ENCODE assay signal across 14 cellular contexts in the genomic region with DNA sequence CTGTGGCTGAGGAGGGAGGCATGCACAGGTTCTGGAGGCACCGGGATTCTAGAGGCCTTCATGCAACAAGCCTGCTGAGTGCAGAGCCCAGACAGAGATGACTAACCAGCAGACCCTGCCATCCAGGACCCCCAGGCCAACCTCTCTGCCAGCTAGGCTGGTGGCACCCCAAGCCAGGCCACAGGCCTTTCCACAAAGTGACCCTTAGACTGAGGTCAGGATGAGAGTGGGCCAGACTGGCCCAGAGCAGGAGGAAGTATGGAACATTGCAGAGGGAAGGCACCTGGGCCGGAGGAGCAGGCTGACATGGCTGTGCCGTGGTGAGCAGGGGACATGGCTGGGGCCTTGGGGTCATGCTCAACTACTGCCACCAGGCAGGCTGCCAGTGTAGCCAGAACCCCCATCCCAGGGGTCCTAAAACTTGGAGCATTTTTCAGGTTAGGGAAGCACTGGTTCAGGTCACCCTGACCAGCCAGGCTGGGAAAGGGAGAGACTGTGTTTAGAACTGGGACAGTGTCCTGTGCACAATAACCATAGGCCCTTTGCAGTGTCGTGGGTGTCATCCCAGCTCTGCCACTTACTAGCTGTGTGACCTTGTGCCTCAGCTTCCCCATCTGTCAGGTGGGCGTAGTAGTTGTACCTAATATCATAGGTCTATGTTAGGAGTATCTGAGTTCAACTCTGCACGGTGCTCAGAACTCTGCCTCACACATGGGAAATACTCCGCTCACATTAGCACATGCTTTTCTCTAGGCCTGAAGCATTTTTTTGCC. TPM values are rescaled to one million over a fixed set of nuclear protein-coding genes. Genes with fewer than 3 reads are reported as not detected.
A peak's percentile ranks its signal among the peaks of the same experiment; 100 is the strongest.
DNase-seq lines count a peak whose midpoint lies in the region; ATAC-seq, FAIRE-seq and TF ChIP-seq lines count a peak whose summit lies in the region.
"Had no signal": no experiment of that assay in that cellular context is flagged by ENCODE, and none has a peak within 500 bp of the region (broad histone marks: within the 10 kb centered on the region; RNA-seq: fewer than 3 reads in every experiment).

No MANE protein-coding gene starts in this region.

- ATAC-seq in activated CD8-positive, alpha-beta memory T cell treated with anti-CD3 and anti-CD28 coated beads, Interleukin-2, amount 10 ng/mL, durations not matched to agents 7 days and 5 days = peak; percentile 1
- ATAC-seq in GM19455 (IDR thresholded peaks at IDR 0.05; ENCODE audit: unreplicated experiment) = no peak

- peaks cover 85% of the 10 kb centered on the region for H4K20me1 ChIP-seq in astrocyte (ENCODE audit: insufficient read depth, low read length)
- H4K20me1 ChIP-seq in osteoblast (ENCODE audit: insufficient read depth, low read length) = peaks cover 48% of the 10 kb centered on the region

- intact Hi-C loops in adrenal gland (cut with DNase I) = no loop called here

- H3K27ac ChIP-seq in astrocyte (ENCODE audit: low read depth, low read length) (no peak overlapping the region), osteoblast (ENCODE audit: low read depth, low read length) (no peak overlapping the region), adrenal gland (no peak overlapping the region)
- H3K27ac ChIP-seq: coronary artery, esophagus muscularis mucosa, tibial artery had no signal

- H3K9me3 ChIP-seq in astrocyte (ENCODE audit: insufficient read depth, low read depth, low read length) = no peaks in the 10 kb centered on the region
- no peaks in the 10 kb centered on the region for H3K9me3 ChIP-seq in osteoblast (ENCODE audit: low read depth, low read length)
- no peaks in the 10 kb centered on the region for H3K9me3 ChIP-seq in adrenal gland (replicated peaks in 1 of 3)
- H3K9me3 ChIP-seq: esophagus muscularis mucosa, tibial artery had no signal

- peaks cover 63% of the 10 kb centered on the region for H3K79me2 ChIP-seq in astrocyte (ENCODE audit: insufficient read depth, low read length)
- peaks cover 95% of the 10 kb centered on the region for H3K79me2 ChIP-seq in osteoblast (ENCODE audit: insufficient read depth, low read length)

- no peak overlapping the region for H2AFZ ChIP-seq in astrocyte (ENCODE audit: low read depth, low read length)
- no peak overlapping the region for H2AFZ ChIP-seq in osteoblast (ENCODE audit: low read length)

- H3K27me3 ChIP-seq in astrocyte (ENCODE audit: insufficient read depth, low read length) = no peaks in the 10 kb centered on the region
- H3K27me3 ChIP-seq in osteoblast (ENCODE audit: insufficient read depth, low read length) = no peaks in the 10 kb centered on the region
- no peaks in the 10 kb centered on the region for H3K27me3 ChIP-seq in adrenal gland
- H3K27me3 ChIP-seq: esophagus muscularis mucosa, tibial artery had no signal

- H3K4me1 ChIP-seq in astrocyte (ENCODE audit: insufficient read depth, low read length) (peaks cover 16% of the 10 kb centered on the region), osteoblast (ENCODE audit: insufficient read depth, low read length) (peaks cover 12% of the 10 kb centered on the region), adrenal gland (replicated peaks in 1 of 2) (peaks cover 0 to 23% of the 10 kb centered on the region in 2 donors)

- H3K36me3 ChIP-seq in astrocyte (ENCODE audit: insufficient read depth, low read length) = peaks cover 8% of the 10 kb centered on the region
- peaks cover 39% of the 10 kb centered on the region for H3K36me3 ChIP-seq in osteoblast (ENCODE audit: insufficient read depth, low read length)
- H3K36me3 ChIP-seq in adrenal gland (replicated peaks in 1 of 2) = peaks cover 0 to 37% of the 10 kb centered on the region in 2 donors

- H3K27me3 Mint-ChIP-seq in activated CD8-positive, alpha-beta memory T cell treated with anti-CD3 and anti-CD28 coated beads, Interleukin-2, amount 10 ng/mL, durations not matched to agents 7 days and 5 days = peaks cover 62% of the 10 kb centered on the region
- no peaks in the 10 kb centered on the region for H3K27me3 Mint-ChIP-seq in astrocyte (ENCODE audit: low read depth, unreplicated experiment)

- H3K4me1 Mint-ChIP-seq in activated CD8-positive, alpha-beta memory T cell treated with anti-CD3 and anti-CD28 coated beads, Interleukin-2, amount 10 ng/mL, durations not matched to agents 7 days and 5 days = peaks cover 60% of the 10 kb centered on the region
- H3K4me1 Mint-ChIP-seq in astrocyte (ENCODE audit: low read depth, unreplicated experiment) = peaks cover 1% of the 10 kb centered on the region

- H3K4me2 ChIP-seq in astrocyte (ENCODE audit: low read length) (no peak overlapping the region), osteoblast (ENCODE audit: insufficient read depth, low read length) (no peak overlapping the region)

- WGBS in adrenal gland, 4 donors = 91 to 96% (median 94%) methylated on average over 4 to 7 of the region's 7 CpGs

- peak overlapping the region; percentile 26 for H3K4me3 ChIP-seq in Jurkat, Clone E6-1 (ENCODE audit: low read length)
- no peak overlapping the region for H3K4me3 ChIP-seq in astrocyte (ENCODE audit: insufficient read depth, low read depth, low read length)
- H3K4me3 ChIP-seq in osteoblast (ENCODE audit: insufficient read depth, low read length) = no peak overlapping the region
- H3K4me3 ChIP-seq in adrenal gland = no peak overlapping the region
- H3K4me3 ChIP-seq: coronary artery, esophagus muscularis mucosa, skin epidermis, tibial artery had no signal

- H3K36me3 Mint-ChIP-seq in activated CD8-positive, alpha-beta memory T cell treated with anti-CD3 and anti-CD28 coated beads, Interleukin-2, amount 10 ng/mL, durations not matched to agents 7 days and 5 days = peaks cover 19% of the 10 kb centered on the region
- H3K36me3 Mint-ChIP-seq in astrocyte (ENCODE audit: low read depth, unreplicated experiment) = peaks cover 18% of the 10 kb centered on the region

- H3K9me3 Mint-ChIP-seq in activated CD8-positive, alpha-beta memory T cell treated with anti-CD3 and anti-CD28 coated beads, Interleukin-2, amount 10 ng/mL, durations not matched to agents 7 days and 5 days (ENCODE audit: low read depth) = no peaks in the 10 kb centered on the region
- no peaks in the 10 kb centered on the region for H3K9me3 Mint-ChIP-seq in astrocyte (ENCODE audit: unreplicated experiment)

- no peak for TF ChIP-seq CTCF in astrocyte (IDR thresholded peaks at IDR 0.05; ENCODE audit: insufficient read depth, low read depth, low read length)
- TF ChIP-seq CTCF in osteoblast (IDR thresholded peaks at IDR 0.05; ENCODE audit: extremely low read depth, low read depth, low read length) = no peak
- TF ChIP-seq CTCF in adrenal gland (IDR thresholded peaks at IDR 0.05) = no peak

- TF ChIP-seq POLR2A in adrenal gland (IDR thresholded peaks at IDR 0.05) = no peak

- H3K27ac Mint-ChIP-seq in activated CD8-positive, alpha-beta memory T cell treated with anti-CD3 and anti-CD28 coated beads, Interleukin-2, amount 10 ng/mL, durations not matched to agents 7 days and 5 days = peak overlapping the region; percentile 30
- H3K27ac Mint-ChIP-seq in astrocyte (ENCODE audit: unreplicated experiment) = peak overlapping the region; percentile 47

- H3K9ac ChIP-seq in astrocyte (ENCODE audit: low read length) = no peak overlapping the region

- CTCF ChIA-PET in activated CD8-positive, alpha-beta memory T cell treated with anti-CD3 and anti-CD28 coated beads, Interleukin-2, amount 10 ng/mL, durations not matched to agents 7 days and 5 days (lab: Charles Lee) = interaction anchor here (1.4 to 24.2 kb wide), 6 partner anchors 9 to 456 kb away, joined by 3 to 430 read pairs (median 6); no protein-coding TSS in a partner anchor

- no peak for DNase-seq in activated CD8-positive, alpha-beta memory T cell treated with anti-CD3 and anti-CD28 coated beads, Interleukin-2, amount 10 ng/mL, durations not matched to agents 7 days and 5 days
- no peak for DNase-seq in activated CD8-positive, alpha-beta memory T cell treated with anti-CD3 and anti-CD28 coated beads, Interleukin-2, amount 50 U/mL, for 48 hours
- no peak for DNase-seq in Jurkat, Clone E6-1 (ENCODE audit: low read depth, low spot score)
- no peak for DNase-seq in astrocyte (ENCODE audit: low read depth)
- DNase-seq in osteoblast (ENCODE audit: insufficient read length, low spot score, missing footprints) = peak; percentile 26
- DNase-seq in SIG-M5 (lab: John Stamatoyannopoulos, UW) = no peak
- no peak for DNase-seq in adrenal gland
- DNase-seq: ACHN, NCI-H1105 had no signal

- FAIRE-seq in astrocyte (lab: Jason Lieb, UNC) = no peak

- no peak overlapping the region for H3K4me3 Mint-ChIP-seq in activated CD8-positive, alpha-beta memory T cell treated with anti-CD3 and anti-CD28 coated beads, Interleukin-2, amount 10 ng/mL, durations not matched to agents 7 days and 5 days
- H3K4me3 Mint-ChIP-seq in astrocyte (ENCODE audit: unreplicated experiment) = no peak overlapping the region

RNA-seq across cellular contexts. Expression of gene TCF7, which starts 17.3 kb away (rescaled TPM):
- 1 to 10 TPM; 7.0 to 7.9 TPM for total RNA-seq in activated CD8-positive, alpha-beta memory T cell treated with anti-CD3 and anti-CD28 coated beads, Interleukin-2, amount 10 ng/mL, durations not matched to agents 7 days and 5 days
- polyA plus RNA-seq in Jurkat, Clone E6-1 (2012; ENCODE audit: insufficient read depth, insufficient read length) = 266 TPM
- total RNA-seq in astrocyte (2.6 TPM in 2 replicates), osteoblast (2.9 and 3.3 TPM in 2 replicates), adrenal gland (1 to 10 TPM; 6.2 to 9.6 (median 7.6) TPM)
- polyA plus RNA-seq in adrenal gland = 1 to 10 TPM; 3.9 to 5.4 (median 5.1) TPM

RNA-seq across cellular contexts. Expression of gene SKP1, which starts 45.0 kb away (rescaled TPM):
- 100 to 1,000 TPM; 172 to 189 TPM for total RNA-seq in activated CD8-positive, alpha-beta memory T cell treated with anti-CD3 and anti-CD28 coated beads, Interleukin-2, amount 10 ng/mL, durations not matched to agents 7 days and 5 days
- polyA plus RNA-seq in Jurkat, Clone E6-1 (2012; ENCODE audit: insufficient read depth, insufficient read length) = 733 TPM
- 375 and 399 TPM in 2 replicates for total RNA-seq in astrocyte
- total RNA-seq in osteoblast = 123 and 145 TPM in 2 replicates
- total RNA-seq in adrenal gland = 100 to 1,000 TPM; 262 to 522 (median 377) TPM
- 1,000 to 10,000 TPM in 1 of 3 donors, 100 to 1,000 TPM in 2; 121 to 1,485 (median 274) TPM for polyA plus RNA-seq in adrenal gland
